8 cellular contexts compared by ENCODE assay signal in the genomic region with DNA sequence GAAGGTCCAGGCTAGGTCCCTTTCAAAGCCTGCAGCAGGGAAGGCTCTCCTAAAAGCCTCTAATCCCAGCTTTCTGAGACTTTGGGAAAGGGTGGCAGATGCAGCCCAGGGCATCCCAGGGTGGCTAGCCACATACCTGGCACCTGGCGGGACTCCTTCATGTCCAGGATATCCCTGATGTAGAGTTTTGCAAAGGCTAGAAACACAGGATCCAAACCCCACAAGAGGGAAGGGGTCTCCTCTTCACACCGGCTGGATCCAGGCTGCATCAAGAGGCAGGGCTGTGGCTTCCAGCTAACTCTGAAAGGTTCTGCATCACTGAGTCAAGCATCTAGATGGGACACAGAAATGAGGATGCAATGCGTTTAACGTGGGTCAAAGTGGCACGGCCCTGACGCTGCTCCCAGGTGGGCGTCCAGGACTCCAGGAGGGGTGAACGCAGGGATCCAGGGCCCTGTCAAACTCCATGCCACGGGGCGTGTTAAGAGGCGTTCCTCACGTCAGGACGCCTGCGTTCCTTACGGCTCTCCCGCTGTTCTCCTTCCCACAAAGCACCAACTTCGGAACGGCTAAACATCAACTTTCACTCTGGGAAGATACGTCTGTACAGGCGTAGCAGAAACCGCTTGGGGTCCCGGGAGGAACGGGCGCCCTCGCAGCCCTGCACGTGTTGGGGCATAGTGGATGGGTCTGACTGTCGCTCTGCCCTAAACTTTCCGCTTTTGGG. TPM values are rescaled to one million over a fixed set of nuclear protein-coding genes. Genes with fewer than 3 reads are reported as not detected.
DNase-seq lines count a peak whose midpoint lies in the region; ATAC-seq, FAIRE-seq and TF ChIP-seq lines count a peak whose summit lies in the region.

No MANE protein-coding gene starts in this region.

- peaks cover 0 to 2% of the 10 kb centered on the region in 2 donors for H3K9me3 Mint-ChIP-seq in activated T-cell treated with anti-CD3 and anti-CD28 coated beads, Interleukin-2, amount 50 U/mL, for 72 hours

- no peaks in the 10 kb centered on the region for H3K9me3 ChIP-seq in ovary

- no peak for TF ChIP-seq EP300 in ovary (IDR thresholded peaks at IDR 0.05)

- peaks cover 6% of the 10 kb centered on the region for H3K4me1 ChIP-seq in ovary (ENCODE audit: insufficient read depth)

- no peak for TF ChIP-seq POLR2A in ovary (IDR thresholded peaks at IDR 0.05)

- no peaks in the 10 kb centered on the region for H3K27me3 ChIP-seq in ovary

- H3K36me3 Mint-ChIP-seq in activated T-cell treated with anti-CD3 and anti-CD28 coated beads, Interleukin-2, amount 50 U/mL, for 72 hours (ENCODE audit: insufficient read depth in 2 of 2), result peaks cover 6 to 19% of the 10 kb centered on the region in 2 donors

- 1 to 3% (median 2%) methylated on average over 28 of the region's 28 CpGs for WGBS in ovary, 3 donors

- H3K27ac ChIP-seq in ovary, result peak overlapping the region; percentile 84 to 91

- peaks cover 35% of the 10 kb centered on the region for H3K4me1 Mint-ChIP-seq in activated T-cell treated with anti-CD3 and anti-CD28 coated beads, Interleukin-2, amount 50 U/mL, for 72 hours (ENCODE audit: low read depth)

- DNase-seq in Daoy (ENCODE audit: low read depth), result peak; percentile 3
- DNase-seq in HuH-7 (ENCODE audit: low spot score), result peak; percentile 17
- DNase-seq in activated T-cell treated with anti-CD3 and anti-CD28 coated beads, Interleukin-2, amount 50 U/mL, for 72 hours, result peak; percentile 33 to 43
- peak in 40 of 42 donors; percentile 36 to 84 (median 64) for DNase-seq in head of caudate nucleus
- DNase-seq in ovary, result peak in 2 of 5 donors; percentile 50 to 55
- DNase-seq in GOT3 (lab: John Stamatoyannopoulos, UW), result no peak
- no peak for DNase-seq in D721Med (ENCODE audit: insufficient read length, low spot score)

- TF ChIP-seq CTCF in ovary (IDR thresholded peaks at IDR 0.05) (no peak), D721Med (IDR thresholded peaks at IDR 0.05; ENCODE audit: insufficient read depth, missing control alignments) (no peak)

- H3K27ac Mint-ChIP-seq in activated T-cell treated with anti-CD3 and anti-CD28 coated beads, Interleukin-2, amount 50 U/mL, for 72 hours, result peak overlapping the region; percentile 96

- H3K27me3 Mint-ChIP-seq in activated T-cell treated with anti-CD3 and anti-CD28 coated beads, Interleukin-2, amount 50 U/mL, for 72 hours (ENCODE audit: low read depth), result no peaks in the 10 kb centered on the region

- no peaks in the 10 kb centered on the region for H3K36me3 ChIP-seq in ovary

- intact Hi-C loops in head of caudate nucleus (cut with DNase I), result loop anchor here (2.0 to 10.0 kb wide), 3 partner anchors 49 to 207 kb away; a partner anchor contains a TSS
- intact Hi-C loops in ovary (cut with DNase I), result no loop called here

- ATAC-seq in GM21528 (IDR thresholded peaks at IDR 0.05; ENCODE audit: low FRiP score, unreplicated experiment), result peak; percentile 15
- peak; percentile 7 to 12 for ATAC-seq in activated T-cell treated with anti-CD3 and anti-CD28 coated beads, Interleukin-2, amount 50 U/mL, for 72 hours (replicated peaks in 1 of 2)

- FAIRE-seq in D721Med (lab: Jason Lieb, UNC), result no peak

- H3K4me3 ChIP-seq in ovary, result peak overlapping the region; percentile 84

- H3K4me3 Mint-ChIP-seq in activated T-cell treated with anti-CD3 and anti-CD28 coated beads, Interleukin-2, amount 50 U/mL, for 72 hours, result peak overlapping the region; percentile 88 to 99

RNA-seq across cellular contexts. Expression of a gene that starts 0.5 kb away (rescaled TPM):
- total RNA-seq in Daoy (2014; rRNA removed; shearing (Covaris generic)), result 13.4 and 16.0 TPM in 2 replicates
- total RNA-seq in activated T-cell treated with anti-CD3 and anti-CD28 coated beads, Interleukin-2, amount 50 U/mL, for 72 hours, result 10 to 100 TPM; 52.0 to 57.7 TPM
- total RNA-seq in ovary, result 10 to 100 TPM; 13.4 to 19.3 (median 17.3) TPM
- polyA plus RNA-seq in ovary, result 10 to 100 TPM; 18.4 to 28.2 TPM

RNA-seq across cellular contexts. Expression of a gene that starts 49.5 kb away (rescaled TPM):
- 26.9 and 30.6 TPM in 2 replicates for total RNA-seq in Daoy (2014; rRNA removed; shearing (Covaris generic))
- 10 to 100 TPM; 22.5 to 25.1 TPM for total RNA-seq in activated T-cell treated with anti-CD3 and anti-CD28 coated beads, Interleukin-2, amount 50 U/mL, for 72 hours
- 10 to 100 TPM; 38.8 to 71.5 (median 43.8) TPM for total RNA-seq in ovary
- polyA plus RNA-seq in ovary, result 10 to 100 TPM; 19.9 to 23.9 TPM

Comparison
In these comparisons a context has a peak if more than half of its experiments do, and no peak if none do; other contexts are left out.
1. DNase-seq: peak in Daoy (single experiment), HuH-7 (single experiment), activated T-cell treated with anti-CD3 and anti-CD28 coated beads, Interleukin-2, amount 50 U/mL, for 72 hours (2 of 2) and head of caudate nucleus (40 of 42); none in GOT3 (single experiment) and D721Med (single experiment).